Comparison of ENCODE assay signal across 1 cellular context in genomic region chr15:82231842-82232241, GRCh38.
TF ChIP-seq lines count a peak whose summit lies in the region.

No MANE protein-coding gene starts in this region.

TF ChIP-seq in K562, 482 proteins besides CTCF, POLR2A, EP300 and RAD21 (continued from another document and continues in another):
- no peak for TF ChIP-seq SFPQ (IDR thresholded peaks at IDR 0.05; ENCODE audit: low read depth, low read length)
- no peak for TF ChIP-seq ZNF316 (IDR thresholded peaks at IDR 0.05)
- no peak for TF ChIP-seq PHF20 (IDR thresholded peaks at IDR 0.05; ENCODE audit: partially characterized antibody)
- 0 out of 2 replicates have a peak, but pooled peaks have one; percentile 37 for TF ChIP-seq MEF2D (tag; conservative IDR thresholded peaks at IDR 0.05; ENCODE audit: low read depth)
- TF ChIP-seq PYGO2 (tag; IDR thresholded peaks at IDR 0.05), result no peak
- no peak for TF ChIP-seq PHF21A (IDR thresholded peaks at IDR 0.05; ENCODE audit: borderline replicate concordance, low read depth)
- no peak for TF ChIP-seq SREBF1 (IDR thresholded peaks at IDR 0.05; ENCODE audit: borderline replicate concordance, low read depth, low read length)
- peak; percentile 12 for TF ChIP-seq NEUROD1 (IDR thresholded peaks at IDR 0.05; ENCODE audit: borderline replicate concordance, low read depth, low read length, partially characterized antibody)
- TF ChIP-seq ID3 (CRISPR knock-in tag; IDR thresholded peaks at IDR 0.05), result no peak
- no peak for TF ChIP-seq ID3 (tag; IDR thresholded peaks at IDR 0.05)
- TF ChIP-seq YY1 (IDR thresholded peaks at IDR 0.05; ENCODE audit: borderline replicate concordance in 1 of 3, control insufficient read depth in 1 of 3, extremely low read depth in 1 of 3, insufficient read depth in 3 of 3, insufficient read length in 1 of 3, insufficient replicate concordance in 2 of 3, low read depth in 1 of 3, low read length in 2 of 3), result no peak
- TF ChIP-seq LARP7 (IDR thresholded peaks at IDR 0.05), result no peak
- no peak for TF ChIP-seq RFX5 (IDR thresholded peaks at IDR 0.05; ENCODE audit: low read depth, low read length)
- TF ChIP-seq KDM1A (IDR thresholded peaks at IDR 0.05), result peak; percentile 50 to 51
- TF ChIP-seq RBM17 (IDR thresholded peaks at IDR 0.05; ENCODE audit: borderline replicate concordance, low read depth, low read length), result no peak
- no peak for TF ChIP-seq PREB (CRISPR knock-in tag; IDR thresholded peaks at IDR 0.05)
- TF ChIP-seq THAP7 (CRISPR knock-in tag; IDR thresholded peaks at IDR 0.05), result no peak
- TF ChIP-seq SMAD2 (IDR thresholded peaks at IDR 0.05; ENCODE audit: low read depth, low read length), result no peak
- no peak for TF ChIP-seq ILK (tag; IDR thresholded peaks at IDR 0.05; ENCODE audit: borderline replicate concordance, low read depth)
- no peak for TF ChIP-seq ZKSCAN3 (CRISPR knock-in tag; IDR thresholded peaks at IDR 0.05)
- no peak for TF ChIP-seq RFX1 (IDR thresholded peaks at IDR 0.05)
- TF ChIP-seq NCOA4 (IDR thresholded peaks at IDR 0.05; ENCODE audit: partially characterized antibody), result no peak
- TF ChIP-seq SMAD1 (IDR thresholded peaks at IDR 0.05; ENCODE audit: low read depth, low read length, partially characterized antibody), result no peak
- TF ChIP-seq ZNF444 (CRISPR knock-in tag; IDR thresholded peaks at IDR 0.05), result no peak
- TF ChIP-seq ILF3 (IDR thresholded peaks at IDR 0.05; ENCODE audit: borderline replicate concordance), result no peak
- TF ChIP-seq HNRNPLL (IDR thresholded peaks at IDR 0.05; ENCODE audit: low read depth, low read length, poor library complexity, severe bottlenecking), result no peak
- no peak for TF ChIP-seq DNMT1 (IDR thresholded peaks at IDR 0.05)
- TF ChIP-seq BHLHE40 (IDR thresholded peaks at IDR 0.05; ENCODE audit: low read length), result peak; percentile 8; the same call in 1 of the 2 replicates
- TF ChIP-seq PHB (CRISPR knock-in tag; IDR thresholded peaks at IDR 0.05), result no peak
- TF ChIP-seq ZNF586 (CRISPR knock-in tag; conservative IDR thresholded peaks at IDR 0.05), result no peak
- 0 out of 2 replicates have a peak, but pooled peaks have one; percentile 43 for TF ChIP-seq ZNF592 (IDR thresholded peaks at IDR 0.05)
- no peak for TF ChIP-seq ZNF263 (CRISPR knock-in tag; IDR thresholded peaks at IDR 0.05; ENCODE audit: borderline replicate concordance)
- no peak for TF ChIP-seq LCOR (CRISPR knock-in tag; IDR thresholded peaks at IDR 0.05)
- no peak for TF ChIP-seq CREB5 (CRISPR knock-in tag; IDR thresholded peaks at IDR 0.05)
- 0 out of 2 replicates have a peak, but pooled peaks have one; percentile 20 for TF ChIP-seq HDAC2 (IDR thresholded peaks at IDR 0.05)
- no peak for TF ChIP-seq MCM3 (IDR thresholded peaks at IDR 0.05)
- TF ChIP-seq MECOM (CRISPR knock-in tag; IDR thresholded peaks at IDR 0.05), result no peak
- no peak for TF ChIP-seq ZNF561 (CRISPR knock-in tag; conservative IDR thresholded peaks at IDR 0.05)
- TF ChIP-seq FOXP1 (CRISPR knock-in tag; IDR thresholded peaks at IDR 0.05), result no peak
- no peak for TF ChIP-seq THRB (CRISPR knock-in tag; conservative IDR thresholded peaks at IDR 0.05)
- TF ChIP-seq ZNF764 (CRISPR knock-in tag; IDR thresholded peaks at IDR 0.05; ENCODE audit: low read depth), result no peak
- no peak for TF ChIP-seq EHMT2 (IDR thresholded peaks at IDR 0.05)
